1 cellular context compared by ENCODE assay signal in the genomic region with DNA sequence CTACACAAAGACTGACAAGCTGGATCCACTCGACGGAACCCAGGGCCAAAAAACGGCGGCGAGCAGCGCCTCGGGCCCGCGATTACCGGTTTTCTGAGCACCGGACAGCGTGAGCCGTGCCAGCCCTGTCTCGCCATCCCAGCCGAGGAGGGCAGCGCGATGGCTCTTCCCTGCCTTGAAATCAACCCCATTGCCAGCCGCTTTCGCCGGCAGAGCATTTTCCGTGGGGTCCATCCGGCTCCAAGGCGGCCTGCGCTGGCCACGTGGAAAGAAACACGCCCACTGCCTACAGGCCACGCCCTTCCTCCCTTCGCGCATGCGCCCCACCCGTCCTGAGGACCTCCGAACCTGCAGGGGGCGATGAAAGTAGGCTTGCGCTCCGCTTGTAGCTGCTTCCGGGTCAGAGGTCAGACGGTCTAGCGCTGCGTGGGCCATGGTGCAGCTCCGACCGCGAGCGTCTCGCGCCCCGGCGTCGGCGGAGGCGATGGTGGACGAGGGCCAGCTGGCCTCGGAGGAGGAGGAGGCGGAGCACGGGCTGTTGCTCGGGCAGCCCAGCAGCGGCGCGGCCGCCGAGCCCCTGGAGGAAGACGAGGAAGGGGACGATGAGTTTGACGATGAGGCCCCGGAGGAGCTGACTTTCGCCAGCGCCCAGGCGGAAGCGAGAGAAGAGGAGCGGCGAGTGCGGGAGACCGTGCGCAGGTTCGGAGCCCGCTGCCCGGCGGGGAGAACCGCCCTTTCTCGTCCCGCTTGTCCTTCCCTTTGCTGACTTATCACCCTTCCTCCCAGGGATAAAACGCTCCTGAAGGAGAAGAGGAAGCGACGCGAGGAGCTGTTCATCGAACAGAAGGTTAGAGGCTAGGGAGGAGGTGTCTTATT.
TF ChIP-seq lines count a peak whose summit lies in the region.

A gene (plus strand): TSS at position 410 of the 876 bp plus-strand sequence. CDS start 24 bp downstream, at position 434.

TF ChIP-seq in HepG2, 621 proteins besides CTCF, POLR2A, EP300 and RAD21 (continued from another document and continues in another):
- TF ChIP-seq, protein P1, sequence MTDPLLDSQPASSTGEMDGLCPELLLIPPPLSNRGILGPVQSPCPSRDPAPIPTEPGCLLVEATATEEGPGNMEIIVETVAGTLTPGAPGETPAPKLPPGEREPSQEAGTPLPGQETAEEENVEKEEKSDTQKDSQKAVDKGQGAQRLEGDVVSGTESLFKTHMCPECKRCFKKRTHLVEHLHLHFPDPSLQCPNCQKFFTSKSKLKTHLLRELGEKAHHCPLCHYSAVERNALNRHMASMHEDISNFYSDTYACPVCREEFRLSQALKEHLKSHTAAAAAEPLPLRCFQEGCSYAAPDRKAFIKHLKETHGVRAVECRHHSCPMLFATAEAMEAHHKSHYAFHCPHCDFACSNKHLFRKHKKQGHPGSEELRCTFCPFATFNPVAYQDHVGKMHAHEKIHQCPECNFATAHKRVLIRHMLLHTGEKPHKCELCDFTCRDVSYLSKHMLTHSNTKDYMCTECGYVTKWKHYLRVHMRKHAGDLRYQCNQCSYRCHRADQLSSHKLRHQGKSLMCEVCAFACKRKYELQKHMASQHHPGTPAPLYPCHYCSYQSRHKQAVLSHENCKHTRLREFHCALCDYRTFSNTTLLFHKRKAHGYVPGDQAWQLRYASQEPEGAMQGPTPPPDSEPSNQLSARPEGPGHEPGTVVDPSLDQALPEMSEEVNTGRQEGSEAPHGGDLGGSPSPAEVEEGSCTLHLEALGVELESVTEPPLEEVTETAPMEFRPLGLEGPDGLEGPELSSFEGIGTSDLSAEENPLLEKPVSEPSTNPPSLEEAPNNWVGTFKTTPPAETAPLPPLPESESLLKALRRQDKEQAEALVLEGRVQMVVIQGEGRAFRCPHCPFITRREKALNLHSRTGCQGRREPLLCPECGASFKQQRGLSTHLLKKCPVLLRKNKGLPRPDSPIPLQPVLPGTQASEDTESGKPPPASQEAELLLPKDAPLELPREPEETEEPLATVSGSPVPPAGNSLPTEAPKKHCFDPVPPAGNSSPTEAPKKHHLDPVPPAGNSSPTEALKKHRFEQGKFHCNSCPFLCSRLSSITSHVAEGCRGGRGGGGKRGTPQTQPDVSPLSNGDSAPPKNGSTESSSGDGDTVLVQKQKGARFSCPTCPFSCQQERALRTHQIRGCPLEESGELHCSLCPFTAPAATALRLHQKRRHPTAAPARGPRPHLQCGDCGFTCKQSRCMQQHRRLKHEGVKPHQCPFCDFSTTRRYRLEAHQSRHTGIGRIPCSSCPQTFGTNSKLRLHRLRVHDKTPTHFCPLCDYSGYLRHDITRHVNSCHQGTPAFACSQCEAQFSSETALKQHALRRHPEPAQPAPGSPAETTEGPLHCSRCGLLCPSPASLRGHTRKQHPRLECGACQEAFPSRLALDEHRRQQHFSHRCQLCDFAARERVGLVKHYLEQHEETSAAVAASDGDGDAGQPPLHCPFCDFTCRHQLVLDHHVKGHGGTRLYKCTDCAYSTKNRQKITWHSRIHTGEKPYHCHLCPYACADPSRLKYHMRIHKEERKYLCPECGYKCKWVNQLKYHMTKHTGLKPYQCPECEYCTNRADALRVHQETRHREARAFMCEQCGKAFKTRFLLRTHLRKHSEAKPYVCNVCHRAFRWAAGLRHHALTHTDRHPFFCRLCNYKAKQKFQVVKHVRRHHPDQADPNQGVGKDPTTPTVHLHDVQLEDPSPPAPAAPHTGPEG (CRISPR knock-in tag; IDR thresholded peaks at IDR 0.05), result peak; percentile 94
- TF ChIP-seq PAF1 (CRISPR knock-in tag; IDR thresholded peaks at IDR 0.05) (0 out of 2 replicates have a peak, but pooled peaks have one; percentile 52), SMARCC2 (IDR thresholded peaks at IDR 0.05) (no peak), ZNF660 (CRISPR knock-in tag; IDR thresholded peaks at IDR 0.05; ENCODE audit: borderline replicate concordance, low read depth) (no peak), KLF6 (CRISPR knock-in tag; IDR thresholded peaks at IDR 0.05) (peak; percentile 97), JUND (CRISPR knock-in tag; IDR thresholded peaks at IDR 0.05) (peak; percentile 73), NBN (conservative IDR thresholded peaks at IDR 0.05) (no peak), SCMH1 (CRISPR knock-in tag; IDR thresholded peaks at IDR 0.05; ENCODE audit: borderline replicate concordance) (no peak), DNMT1 (CRISPR knock-in tag; IDR thresholded peaks at IDR 0.05) (peak; percentile 98), ZNF263 (CRISPR knock-in tag; IDR thresholded peaks at IDR 0.05) (peak; percentile 79), NCOA5 (CRISPR knock-in tag; IDR thresholded peaks at IDR 0.05) (no peak), NFATC3 (CRISPR knock-in tag; IDR thresholded peaks at IDR 0.05) (no peak; the same call in 1 of the 2 replicates), SNAPC2 (CRISPR knock-in tag; IDR thresholded peaks at IDR 0.05) (peak; percentile 96), HNRNPH1 (optimal IDR thresholded peaks at IDR 0.05; ENCODE audit: low read depth, low read length) (no peak), ZBTB3 (CRISPR knock-in tag; IDR thresholded peaks at IDR 0.05; ENCODE audit: borderline replicate concordance, low read depth) (peak; percentile 26; the same call in 1 of the 2 replicates), GATAD1 (CRISPR knock-in tag; IDR thresholded peaks at IDR 0.05) (peak; percentile 99), ZNF468 (CRISPR knock-in tag; IDR thresholded peaks at IDR 0.05) (0 out of 2 replicates have a peak, but pooled peaks have one; percentile 71), TAF1 (CRISPR knock-in tag; IDR thresholded peaks at IDR 0.05) (peak; percentile 100), PAWR (CRISPR knock-in tag; IDR thresholded peaks at IDR 0.05; ENCODE audit: borderline replicate concordance) (no peak; the same call in 1 of the 2 replicates), CENPX (CRISPR knock-in tag; IDR thresholded peaks at IDR 0.05) (no peak), GTF3A (CRISPR knock-in tag; conservative IDR thresholded peaks at IDR 0.05) (peak; percentile 94; the same call in 1 of the 2 replicates), MAFG (CRISPR knock-in tag; IDR thresholded peaks at IDR 0.05) (no peak), ADNP (CRISPR knock-in tag; IDR thresholded peaks at IDR 0.05) (peak; percentile 76; the same call in 1 of the 2 replicates), ZNF143 (CRISPR knock-in tag; IDR thresholded peaks at IDR 0.05) (peak; percentile 71), ZMYM2 (CRISPR knock-in tag; IDR thresholded peaks at IDR 0.05) (peak; percentile 96), ZNF607 (CRISPR knock-in tag; IDR thresholded peaks at IDR 0.05; ENCODE audit: borderline replicate concordance) (peak; percentile 93), HMG20B (CRISPR knock-in tag; conservative IDR thresholded peaks at IDR 0.05) (no peak; the same call in 1 of the 2 replicates), SOX6 (IDR thresholded peaks at IDR 0.05) (no peak), SOX6 (CRISPR knock-in tag; IDR thresholded peaks at IDR 0.05) (peak; percentile 93), MATR3 (CRISPR knock-in tag; IDR thresholded peaks at IDR 0.05) (no peak), ZNF101 (CRISPR knock-in tag; IDR thresholded peaks at IDR 0.05; ENCODE audit: borderline replicate concordance, low read depth) (peak; percentile 47; the same call in 1 of the 2 replicates)
- TF ChIP-seq, protein P2, sequence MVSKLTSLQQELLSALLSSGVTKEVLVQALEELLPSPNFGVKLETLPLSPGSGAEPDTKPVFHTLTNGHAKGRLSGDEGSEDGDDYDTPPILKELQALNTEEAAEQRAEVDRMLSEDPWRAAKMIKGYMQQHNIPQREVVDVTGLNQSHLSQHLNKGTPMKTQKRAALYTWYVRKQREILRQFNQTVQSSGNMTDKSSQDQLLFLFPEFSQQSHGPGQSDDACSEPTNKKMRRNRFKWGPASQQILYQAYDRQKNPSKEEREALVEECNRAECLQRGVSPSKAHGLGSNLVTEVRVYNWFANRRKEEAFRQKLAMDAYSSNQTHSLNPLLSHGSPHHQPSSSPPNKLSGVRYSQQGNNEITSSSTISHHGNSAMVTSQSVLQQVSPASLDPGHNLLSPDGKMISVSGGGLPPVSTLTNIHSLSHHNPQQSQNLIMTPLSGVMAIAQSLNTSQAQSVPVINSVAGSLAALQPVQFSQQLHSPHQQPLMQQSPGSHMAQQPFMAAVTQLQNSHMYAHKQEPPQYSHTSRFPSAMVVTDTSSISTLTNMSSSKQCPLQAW (CRISPR knock-in tag; IDR thresholded peaks at IDR 0.05), result peak; percentile 93
- TF ChIP-seq, protein P3, sequence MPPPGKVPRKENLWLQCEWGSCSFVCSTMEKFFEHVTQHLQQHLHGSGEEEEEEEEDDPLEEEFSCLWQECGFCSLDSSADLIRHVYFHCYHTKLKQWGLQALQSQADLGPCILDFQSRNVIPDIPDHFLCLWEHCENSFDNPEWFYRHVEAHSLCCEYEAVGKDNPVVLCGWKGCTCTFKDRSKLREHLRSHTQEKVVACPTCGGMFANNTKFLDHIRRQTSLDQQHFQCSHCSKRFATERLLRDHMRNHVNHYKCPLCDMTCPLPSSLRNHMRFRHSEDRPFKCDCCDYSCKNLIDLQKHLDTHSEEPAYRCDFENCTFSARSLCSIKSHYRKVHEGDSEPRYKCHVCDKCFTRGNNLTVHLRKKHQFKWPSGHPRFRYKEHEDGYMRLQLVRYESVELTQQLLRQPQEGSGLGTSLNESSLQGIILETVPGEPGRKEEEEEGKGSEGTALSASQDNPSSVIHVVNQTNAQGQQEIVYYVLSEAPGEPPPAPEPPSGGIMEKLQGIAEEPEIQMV (CRISPR knock-in tag; IDR thresholded peaks at IDR 0.05; ENCODE audit: low read depth), result peak; percentile 92
- TF ChIP-seq, protein P4, sequence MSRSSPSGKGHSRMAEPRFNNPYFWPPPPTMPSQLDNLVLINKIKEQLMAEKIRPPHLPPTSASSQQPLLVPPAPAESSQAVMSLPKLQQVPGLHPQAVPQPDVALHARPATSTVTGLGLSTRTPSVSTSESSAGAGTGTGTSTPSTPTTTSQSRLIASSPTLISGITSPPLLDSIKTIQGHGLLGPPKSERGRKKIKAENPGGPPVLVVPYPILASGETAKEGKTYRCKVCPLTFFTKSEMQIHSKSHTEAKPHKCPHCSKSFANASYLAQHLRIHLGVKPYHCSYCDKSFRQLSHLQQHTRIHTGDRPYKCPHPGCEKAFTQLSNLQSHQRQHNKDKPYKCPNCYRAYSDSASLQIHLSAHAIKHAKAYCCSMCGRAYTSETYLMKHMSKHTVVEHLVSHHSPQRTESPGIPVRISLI (CRISPR knock-in tag; IDR thresholded peaks at IDR 0.05; ENCODE audit: borderline replicate concordance), result peak; percentile 78
- TF ChIP-seq, protein P5, sequence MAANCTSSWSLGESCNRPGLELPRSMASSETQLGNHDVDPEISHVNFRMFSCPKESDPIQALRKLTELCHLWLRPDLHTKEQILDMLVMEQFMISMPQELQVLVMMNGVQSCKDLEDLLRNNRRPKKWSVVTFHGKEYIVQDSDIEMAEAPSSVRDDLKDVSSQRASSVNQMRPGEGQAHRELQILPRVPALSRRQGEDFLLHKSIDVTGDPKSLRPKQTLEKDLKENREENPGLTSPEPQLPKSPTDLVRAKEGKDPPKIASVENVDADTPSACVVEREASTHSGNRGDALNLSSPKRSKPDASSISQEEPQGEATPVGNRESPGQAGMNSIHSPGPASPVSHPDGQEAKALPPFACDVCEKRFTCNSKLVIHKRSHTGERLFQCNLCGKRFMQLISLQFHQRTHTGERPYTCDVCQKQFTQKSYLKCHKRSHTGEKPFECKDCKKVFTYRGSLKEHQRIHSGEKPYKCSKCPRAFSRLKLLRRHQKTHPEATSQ (CRISPR knock-in tag; IDR thresholded peaks at IDR 0.05; ENCODE audit: borderline replicate concordance), result peak; percentile 100
- TF ChIP-seq, protein P6, sequence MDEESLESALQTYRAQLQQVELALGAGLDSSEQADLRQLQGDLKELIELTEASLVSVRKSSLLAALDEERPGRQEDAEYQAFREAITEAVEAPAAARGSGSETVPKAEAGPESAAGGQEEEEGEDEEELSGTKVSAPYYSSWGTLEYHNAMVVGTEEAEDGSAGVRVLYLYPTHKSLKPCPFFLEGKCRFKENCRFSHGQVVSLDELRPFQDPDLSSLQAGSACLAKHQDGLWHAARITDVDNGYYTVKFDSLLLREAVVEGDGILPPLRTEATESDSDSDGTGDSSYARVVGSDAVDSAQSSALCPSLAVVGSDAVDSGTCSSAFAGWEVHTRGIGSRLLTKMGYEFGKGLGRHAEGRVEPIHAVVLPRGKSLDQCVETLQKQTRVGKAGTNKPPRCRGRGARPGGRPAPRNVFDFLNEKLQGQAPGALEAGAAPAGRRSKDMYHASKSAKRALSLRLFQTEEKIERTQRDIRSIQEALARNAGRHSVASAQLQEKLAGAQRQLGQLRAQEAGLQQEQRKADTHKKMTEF (CRISPR knock-in tag; IDR thresholded peaks at IDR 0.05), result peak; percentile 100
- TF ChIP-seq, protein P7, sequence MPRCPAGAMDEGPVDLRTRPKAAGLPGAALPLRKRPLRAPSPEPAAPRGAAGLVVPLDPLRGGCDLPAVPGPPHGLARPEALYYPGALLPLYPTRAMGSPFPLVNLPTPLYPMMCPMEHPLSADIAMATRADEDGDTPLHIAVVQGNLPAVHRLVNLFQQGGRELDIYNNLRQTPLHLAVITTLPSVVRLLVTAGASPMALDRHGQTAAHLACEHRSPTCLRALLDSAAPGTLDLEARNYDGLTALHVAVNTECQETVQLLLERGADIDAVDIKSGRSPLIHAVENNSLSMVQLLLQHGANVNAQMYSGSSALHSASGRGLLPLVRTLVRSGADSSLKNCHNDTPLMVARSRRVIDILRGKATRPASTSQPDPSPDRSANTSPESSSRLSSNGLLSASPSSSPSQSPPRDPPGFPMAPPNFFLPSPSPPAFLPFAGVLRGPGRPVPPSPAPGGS (CRISPR knock-in tag; IDR thresholded peaks at IDR 0.05), result peak; percentile 96
- TF ChIP-seq, protein P8, sequence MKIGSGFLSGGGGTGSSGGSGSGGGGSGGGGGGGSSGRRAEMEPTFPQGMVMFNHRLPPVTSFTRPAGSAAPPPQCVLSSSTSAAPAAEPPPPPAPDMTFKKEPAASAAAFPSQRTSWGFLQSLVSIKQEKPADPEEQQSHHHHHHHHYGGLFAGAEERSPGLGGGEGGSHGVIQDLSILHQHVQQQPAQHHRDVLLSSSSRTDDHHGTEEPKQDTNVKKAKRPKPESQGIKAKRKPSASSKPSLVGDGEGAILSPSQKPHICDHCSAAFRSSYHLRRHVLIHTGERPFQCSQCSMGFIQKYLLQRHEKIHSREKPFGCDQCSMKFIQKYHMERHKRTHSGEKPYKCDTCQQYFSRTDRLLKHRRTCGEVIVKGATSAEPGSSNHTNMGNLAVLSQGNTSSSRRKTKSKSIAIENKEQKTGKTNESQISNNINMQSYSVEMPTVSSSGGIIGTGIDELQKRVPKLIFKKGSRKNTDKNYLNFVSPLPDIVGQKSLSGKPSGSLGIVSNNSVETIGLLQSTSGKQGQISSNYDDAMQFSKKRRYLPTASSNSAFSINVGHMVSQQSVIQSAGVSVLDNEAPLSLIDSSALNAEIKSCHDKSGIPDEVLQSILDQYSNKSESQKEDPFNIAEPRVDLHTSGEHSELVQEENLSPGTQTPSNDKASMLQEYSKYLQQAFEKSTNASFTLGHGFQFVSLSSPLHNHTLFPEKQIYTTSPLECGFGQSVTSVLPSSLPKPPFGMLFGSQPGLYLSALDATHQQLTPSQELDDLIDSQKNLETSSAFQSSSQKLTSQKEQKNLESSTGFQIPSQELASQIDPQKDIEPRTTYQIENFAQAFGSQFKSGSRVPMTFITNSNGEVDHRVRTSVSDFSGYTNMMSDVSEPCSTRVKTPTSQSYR (CRISPR knock-in tag; IDR thresholded peaks at IDR 0.05; ENCODE audit: borderline replicate concordance), result peak; percentile 20; the same call in 1 of the 2 replicates
- TF ChIP-seq, protein P9, sequence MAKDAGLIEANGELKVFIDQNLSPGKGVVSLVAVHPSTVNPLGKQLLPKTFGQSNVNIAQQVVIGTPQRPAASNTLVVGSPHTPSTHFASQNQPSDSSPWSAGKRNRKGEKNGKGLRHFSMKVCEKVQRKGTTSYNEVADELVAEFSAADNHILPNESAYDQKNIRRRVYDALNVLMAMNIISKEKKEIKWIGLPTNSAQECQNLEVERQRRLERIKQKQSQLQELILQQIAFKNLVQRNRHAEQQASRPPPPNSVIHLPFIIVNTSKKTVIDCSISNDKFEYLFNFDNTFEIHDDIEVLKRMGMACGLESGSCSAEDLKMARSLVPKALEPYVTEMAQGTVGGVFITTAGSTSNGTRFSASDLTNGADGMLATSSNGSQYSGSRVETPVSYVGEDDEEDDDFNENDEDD (CRISPR knock-in tag; IDR thresholded peaks at IDR 0.05; ENCODE audit: borderline replicate concordance), result peak; percentile 86
